ENCODE assay signal across 11 cellular contexts in the genomic region with DNA sequence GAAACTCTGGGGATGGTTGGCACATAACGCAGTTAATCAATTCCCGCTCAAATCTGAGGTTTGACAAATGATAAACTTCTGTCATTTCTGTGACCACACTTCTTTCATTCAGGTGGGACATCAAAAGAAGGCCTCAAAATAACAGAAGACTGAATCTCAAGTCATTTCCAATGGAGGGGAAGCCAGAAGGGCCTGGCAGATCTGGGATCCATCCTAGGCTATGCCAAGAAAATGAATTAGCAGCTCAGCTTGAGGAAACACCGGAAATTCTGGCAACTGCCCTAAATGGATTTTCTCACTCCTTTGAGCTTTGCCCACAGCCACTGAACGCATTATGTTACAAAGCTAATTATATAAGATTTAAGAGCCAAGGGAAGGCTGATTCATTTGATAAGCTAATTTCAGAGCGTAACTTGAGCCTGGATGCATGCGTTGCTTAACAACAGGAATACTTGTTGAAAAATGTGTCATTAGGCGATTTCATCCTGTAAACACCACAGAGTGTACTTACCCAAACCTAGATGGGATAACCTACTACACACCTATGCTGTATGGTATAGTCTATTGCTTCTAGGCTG. TPM values are rescaled to one million over a fixed set of nuclear protein-coding genes. Genes with fewer than 3 reads are reported as not detected.
DNase-seq lines count a peak whose midpoint lies in the region; ATAC-seq, FAIRE-seq and TF ChIP-seq lines count a peak whose summit lies in the region.
"Had no signal": no experiment of that assay in that cellular context is flagged by ENCODE, and none has a peak within 500 bp of the region (broad histone marks: within the 10 kb centered on the region; RNA-seq: fewer than 3 reads in every experiment).

No MANE protein-coding gene starts in this region.

- no peaks in the 10 kb centered on the region for H3K36me3 ChIP-seq in bronchial epithelial cell (ENCODE audit: control insufficient read depth, insufficient read depth, low read length)
- no peaks in the 10 kb centered on the region for H3K36me3 ChIP-seq in naive thymus-derived CD4-positive, alpha-beta T cell (ENCODE audit: control insufficient read depth in 2 of 3, insufficient read depth in 3 of 3, low read length in 3 of 3)

- H3K27ac Mint-ChIP-seq in naive thymus-derived CD4-positive, alpha-beta T cell, result peak overlapping the region in 5 of 9 donors; percentile 15 to 63 (median 46)

- POLR2A ChIA-PET in naive thymus-derived CD4-positive, alpha-beta T cell (lab: Charles Lee), result no interaction called here

- no peak overlapping the region for H3K27ac ChIP-seq in naive thymus-derived CD4-positive, alpha-beta T cell (ENCODE audit: low read depth, low read length)
- H3K27ac ChIP-seq: body of pancreas had no signal

- peaks cover 0 to 1% (median 0%) of the 10 kb centered on the region in 11 donors for H3K9me3 Mint-ChIP-seq in naive thymus-derived CD4-positive, alpha-beta T cell

- H3K9me3 ChIP-seq in naive thymus-derived CD4-positive, alpha-beta T cell (ENCODE audit: control insufficient read depth in 2 of 3, low read length in 3 of 3), result no peaks in the 10 kb centered on the region
- H3K9me3 ChIP-seq: body of pancreas had no signal

- H3K4me1 Mint-ChIP-seq in naive thymus-derived CD4-positive, alpha-beta T cell, result peaks cover 0 to 18% (median 11%) of the 10 kb centered on the region in 7 donors

- intact Hi-C loops in naive thymus-derived CD4-positive, alpha-beta T cell (cut with micrococcal nuclease), result no loop called here

- H3K4me1 ChIP-seq in naive thymus-derived CD4-positive, alpha-beta T cell (ENCODE audit: control insufficient read depth in 2 of 2, insufficient read depth in 2 of 2, low read length in 2 of 2), result no peaks in the 10 kb centered on the region
- H3K4me1 ChIP-seq: body of pancreas had no signal

- no peak for ATAC-seq in naive thymus-derived CD4-positive, alpha-beta T cell
- ATAC-seq in HG03378 (IDR thresholded peaks at IDR 0.05; ENCODE audit: unreplicated experiment) (no peak), GM19455 (IDR thresholded peaks at IDR 0.05; ENCODE audit: unreplicated experiment) (no peak), left lobe of liver (no peak)
- ATAC-seq: body of pancreas had no signal

- TF ChIP-seq CTCF in bronchial epithelial cell (IDR thresholded peaks at IDR 0.05; ENCODE audit: insufficient read depth, low read length, severe bottlenecking), result no peak

- H3K36me3 Mint-ChIP-seq in naive thymus-derived CD4-positive, alpha-beta T cell, result peaks cover 0 to 4% (median 0%) of the 10 kb centered on the region in 5 donors

- CTCF ChIA-PET in naive thymus-derived CD4-positive, alpha-beta T cell (lab: Charles Lee), result no interaction called here

- no peak for FAIRE-seq in bronchial epithelial cell (lab: Jason Lieb, UNC)

- no peak overlapping the region for H3K4me3 ChIP-seq in bronchial epithelial cell (ENCODE audit: low read depth, low read length)
- no peak overlapping the region for H3K4me3 ChIP-seq in naive thymus-derived CD4-positive, alpha-beta T cell (ENCODE audit: low read length)
- H3K4me3 ChIP-seq: body of pancreas had no signal

- peak; percentile 39 for DNase-seq in DMS 273 treated with DMSO at 0.1 percent for 48 hours (lab: John Stamatoyannopoulos, UW)
- peak; percentile 90 for DNase-seq in NCI-H2029 (lab: John Stamatoyannopoulos, UW)
- DNase-seq in bronchial epithelial cell (ENCODE audit: low read depth), result peak; percentile 89
- no peak for DNase-seq in naive thymus-derived CD4-positive, alpha-beta T cell
- DNase-seq in HUDEP-2 (lab: John Stamatoyannopoulos, UW; ENCODE audit: unreplicated experiment in 76 of 76), result no peak
- DNase-seq in left lobe of liver (ENCODE audit: low spot score), result no peak
- DNase-seq: body of pancreas, GF-D8, T-helper 1 cell had no signal

- H3K27me3 Mint-ChIP-seq in naive thymus-derived CD4-positive, alpha-beta T cell, result peaks cover 0 to 3% (median 0%) of the 10 kb centered on the region in 5 donors

- H3K27me3 ChIP-seq in bronchial epithelial cell (ENCODE audit: control insufficient read depth, insufficient read depth, low read length), result no peaks in the 10 kb centered on the region
- no peaks in the 10 kb centered on the region for H3K27me3 ChIP-seq in naive thymus-derived CD4-positive, alpha-beta T cell (ENCODE audit: control insufficient read depth in 2 of 2, insufficient read depth in 2 of 2, low read length in 2 of 2)
- H3K27me3 ChIP-seq: body of pancreas had no signal

- peak overlapping the region in 1 of 10 donors; percentile 39 for H3K4me3 Mint-ChIP-seq in naive thymus-derived CD4-positive, alpha-beta T cell

RNA-seq across cellular contexts. Expression of a gene that starts 47.1 kb away (rescaled TPM):
- total RNA-seq in bronchial epithelial cell (24.6 and 34.0 TPM in 2 replicates), left lobe of liver (20.1 TPM)
- 10 to 100 TPM in 4 of 5 experiments, 1 to 10 TPM in 1; 6.7 to 97.7 (median 53.0) TPM for total RNA-seq in naive thymus-derived CD4-positive, alpha-beta T cell
- polyA plus RNA-seq in naive thymus-derived CD4-positive, alpha-beta T cell, result 10 to 100 TPM; 25.2 to 53.4 TPM

Comparison
In these comparisons a context has a peak if more than half of its experiments do, and no peak if none do; other contexts are left out.
1. DNase-seq: peak in DMS 273 treated with DMSO at 0.1 percent for 48 hours (single experiment), NCI-H2029 (single experiment) and bronchial epithelial cell (single experiment); none in naive thymus-derived CD4-positive, alpha-beta T cell (0 of 9), HUDEP-2 (0 of 76) and left lobe of liver (single experiment).